Comparison of ENCODE assay signal across 9 cellular contexts in genomic region chr9:86766912-86767311, GRCh38.
DNase-seq lines count a peak whose midpoint lies in the region; ATAC-seq and TF ChIP-seq lines count a peak whose summit lies in the region.
"Had no signal": no experiment of that assay in that cellular context is flagged by ENCODE, and none has a peak within 500 bp of the region (broad histone marks: within the 10 kb centered on the region; RNA-seq: fewer than 3 reads in every experiment).

No MANE protein-coding gene starts in this region.

- no peak for ATAC-seq in HG03469 (IDR thresholded peaks at IDR 0.05; ENCODE audit: unreplicated experiment)

- peaks cover 4% of the 10 kb centered on the region for H3K9me3 Mint-ChIP-seq in nephron
- H3K9me3 Mint-ChIP-seq: activated naive CD4-positive, alpha-beta T cell treated with anti-CD3 and anti-CD28 coated beads, Interleukin-2, amount 50 U/mL, for 24 hours had no signal

- peaks cover 7% of the 10 kb centered on the region for H3K4me1 Mint-ChIP-seq in nephron
- H3K4me1 Mint-ChIP-seq: activated naive CD4-positive, alpha-beta T cell treated with anti-CD3 and anti-CD28 coated beads, Interleukin-2, amount 50 U/mL, for 24 hours had no signal

- no peak for TF ChIP-seq CTCF in nephron (IDR thresholded peaks at IDR 0.05; ENCODE audit: unreplicated experiment in 3 of 3)

- H3K36me3 Mint-ChIP-seq in nephron (ENCODE audit: low read depth): no peaks in the 10 kb centered on the region
- H3K36me3 Mint-ChIP-seq: activated naive CD4-positive, alpha-beta T cell treated with anti-CD3 and anti-CD28 coated beads, Interleukin-2, amount 50 U/mL, for 24 hours had no signal

- peak overlapping the region in 2 of 3 experiments; percentile 13 to 58 for H3K27ac Mint-ChIP-seq in nephron
- H3K27ac Mint-ChIP-seq: activated naive CD4-positive, alpha-beta T cell treated with anti-CD3 and anti-CD28 coated beads, Interleukin-2, amount 50 U/mL, for 24 hours had no signal

- H3K27me3 Mint-ChIP-seq in nephron (ENCODE audit: low read depth): no peaks in the 10 kb centered on the region

- no peak overlapping the region for H3K4me3 Mint-ChIP-seq in nephron
- H3K4me3 Mint-ChIP-seq: activated naive CD4-positive, alpha-beta T cell treated with anti-CD3 and anti-CD28 coated beads, Interleukin-2, amount 50 U/mL, for 24 hours had no signal

- DNase-seq in EH (ENCODE audit: low read depth) (peak; percentile 87), NCI-H69 (lab: John Stamatoyannopoulos, UW) (peak; percentile 49), dedifferentiated amniotic fluid mesenchymal stem cell (ENCODE audit: extremely low spot score) (peak; percentile 15), SHP77 (lab: John Stamatoyannopoulos, UW) (no peak), AML-193 (lab: John Stamatoyannopoulos, UW) (no peak)
- DNase-seq in stimulated activated CD4-positive, alpha-beta T cell treated with anti-CD3 and anti-CD28 coated beads, Interleukin-2, amount 100 ng/mL, for 48 hours: no peak

Comparison
In these comparisons a context has a peak if more than half of its experiments do, and no peak if none do; other contexts are left out.
1. DNase-seq: peak in EH (single experiment), NCI-H69 (single experiment) and dedifferentiated amniotic fluid mesenchymal stem cell (single experiment); none in SHP77 (0 of 2), stimulated activated CD4-positive, alpha-beta T cell treated with anti-CD3 and anti-CD28 coated beads, Interleukin-2, amount 100 ng/mL, for 48 hours (0 of 2) and AML-193 (0 of 2).